ENCODE assay signal across 1 cellular context in genomic region chr6:11852061-11852619, GRCh38.
TF ChIP-seq lines count a peak whose summit lies in the region.

No MANE protein-coding gene starts in this region.

TF ChIP-seq in GM12878, 131 proteins besides CTCF, POLR2A, EP300 and RAD21 (continued from another document and continues in another):
- TF ChIP-seq SKIL (IDR thresholded peaks at IDR 0.05; ENCODE audit: low read depth, poor library complexity, severe bottlenecking), result no peak
- TF ChIP-seq SP1 (IDR thresholded peaks at IDR 0.05; ENCODE audit: low read depth, low read length), result no peak
- TF ChIP-seq SIX5 (IDR thresholded peaks at IDR 0.05; ENCODE audit: low read depth, low read length, severe bottlenecking), result no peak
- no peak for TF ChIP-seq NFYA (IDR thresholded peaks at IDR 0.05; ENCODE audit: borderline replicate concordance, low read depth, low read length)
- no peak for TF ChIP-seq STAT3 (IDR thresholded peaks at IDR 0.05; ENCODE audit: low read depth, low read length)
- TF ChIP-seq IRF4 (IDR thresholded peaks at IDR 0.05; ENCODE audit: low read depth, low read length), result 0 out of 2 replicates have a peak, but pooled peaks have one; percentile 43
- TF ChIP-seq, protein P1, sequence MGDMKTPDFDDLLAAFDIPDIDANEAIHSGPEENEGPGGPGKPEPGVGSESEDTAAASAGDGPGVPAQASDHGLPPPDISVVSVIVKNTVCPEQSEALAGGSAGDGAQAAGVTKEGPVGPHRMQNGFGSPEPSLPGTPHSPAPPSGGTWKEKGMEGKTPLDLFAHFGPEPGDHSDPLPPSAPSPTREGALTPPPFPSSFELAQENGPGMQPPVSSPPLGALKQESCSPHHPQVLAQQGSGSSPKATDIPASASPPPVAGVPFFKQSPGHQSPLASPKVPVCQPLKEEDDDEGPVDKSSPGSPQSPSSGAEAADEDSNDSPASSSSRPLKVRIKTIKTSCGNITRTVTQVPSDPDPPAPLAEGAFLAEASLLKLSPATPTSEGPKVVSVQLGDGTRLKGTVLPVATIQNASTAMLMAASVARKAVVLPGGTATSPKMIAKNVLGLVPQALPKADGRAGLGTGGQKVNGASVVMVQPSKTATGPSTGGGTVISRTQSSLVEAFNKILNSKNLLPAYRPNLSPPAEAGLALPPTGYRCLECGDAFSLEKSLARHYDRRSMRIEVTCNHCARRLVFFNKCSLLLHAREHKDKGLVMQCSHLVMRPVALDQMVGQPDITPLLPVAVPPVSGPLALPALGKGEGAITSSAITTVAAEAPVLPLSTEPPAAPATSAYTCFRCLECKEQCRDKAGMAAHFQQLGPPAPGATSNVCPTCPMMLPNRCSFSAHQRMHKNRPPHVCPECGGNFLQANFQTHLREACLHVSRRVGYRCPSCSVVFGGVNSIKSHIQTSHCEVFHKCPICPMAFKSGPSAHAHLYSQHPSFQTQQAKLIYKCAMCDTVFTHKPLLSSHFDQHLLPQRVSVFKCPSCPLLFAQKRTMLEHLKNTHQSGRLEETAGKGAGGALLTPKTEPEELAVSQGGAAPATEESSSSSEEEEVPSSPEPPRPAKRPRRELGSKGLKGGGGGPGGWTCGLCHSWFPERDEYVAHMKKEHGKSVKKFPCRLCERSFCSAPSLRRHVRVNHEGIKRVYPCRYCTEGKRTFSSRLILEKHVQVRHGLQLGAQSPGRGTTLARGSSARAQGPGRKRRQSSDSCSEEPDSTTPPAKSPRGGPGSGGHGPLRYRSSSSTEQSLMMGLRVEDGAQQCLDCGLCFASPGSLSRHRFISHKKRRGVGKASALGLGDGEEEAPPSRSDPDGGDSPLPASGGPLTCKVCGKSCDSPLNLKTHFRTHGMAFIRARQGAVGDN (IDR thresholded peaks at IDR 0.05), result no peak
- peak; percentile 85; the same call in 1 of the 2 replicates for TF ChIP-seq ZBED1 (IDR thresholded peaks at IDR 0.05; ENCODE audit: borderline replicate concordance)
- no peak for TF ChIP-seq PBX3 (IDR thresholded peaks at IDR 0.05; ENCODE audit: insufficient replicate concordance, low read depth, low read length)
- no peak for TF ChIP-seq ZNF274 (IDR thresholded peaks at IDR 0.05; ENCODE audit: insufficient read depth, insufficient read length)
- TF ChIP-seq, protein P2, sequence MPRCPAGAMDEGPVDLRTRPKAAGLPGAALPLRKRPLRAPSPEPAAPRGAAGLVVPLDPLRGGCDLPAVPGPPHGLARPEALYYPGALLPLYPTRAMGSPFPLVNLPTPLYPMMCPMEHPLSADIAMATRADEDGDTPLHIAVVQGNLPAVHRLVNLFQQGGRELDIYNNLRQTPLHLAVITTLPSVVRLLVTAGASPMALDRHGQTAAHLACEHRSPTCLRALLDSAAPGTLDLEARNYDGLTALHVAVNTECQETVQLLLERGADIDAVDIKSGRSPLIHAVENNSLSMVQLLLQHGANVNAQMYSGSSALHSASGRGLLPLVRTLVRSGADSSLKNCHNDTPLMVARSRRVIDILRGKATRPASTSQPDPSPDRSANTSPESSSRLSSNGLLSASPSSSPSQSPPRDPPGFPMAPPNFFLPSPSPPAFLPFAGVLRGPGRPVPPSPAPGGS (IDR thresholded peaks at IDR 0.05; ENCODE audit: borderline replicate concordance, insufficient read depth, low read depth, low read length, poor library complexity, severe bottlenecking), result peak; percentile 87
- no peak for TF ChIP-seq ZNF622 (IDR thresholded peaks at IDR 0.05)
- TF ChIP-seq EGR1 (IDR thresholded peaks at IDR 0.05; ENCODE audit: borderline replicate concordance in 1 of 2, low read depth in 2 of 2, low read length in 2 of 2), result peak in 1 of 2 experiments; percentile 95; a peak in 2 of 3 replicates
- TF ChIP-seq NR2F1 (conservative IDR thresholded peaks at IDR 0.05), result no peak
- no peak for TF ChIP-seq ZNF207 (IDR thresholded peaks at IDR 0.05; ENCODE audit: borderline replicate concordance)
- no peak for TF ChIP-seq REST (IDR thresholded peaks at IDR 0.05; ENCODE audit: low read depth, low read length)
- 0 out of 2 replicates have a peak, but pooled peaks have one; percentile 10 for TF ChIP-seq TCF7 (IDR thresholded peaks at IDR 0.05; ENCODE audit: borderline replicate concordance)
- peak; percentile 90 for TF ChIP-seq ATF2 (IDR thresholded peaks at IDR 0.05; ENCODE audit: low read length)
- no peak for TF ChIP-seq BMI1 (IDR thresholded peaks at IDR 0.05; ENCODE audit: borderline replicate concordance)
- TF ChIP-seq TCF3 (IDR thresholded peaks at IDR 0.05; ENCODE audit: borderline replicate concordance, insufficient read depth, low read depth, low read length), result 0 out of 2 replicates have a peak, but pooled peaks have one; percentile 20
- no peak for TF ChIP-seq FOXK2 (IDR thresholded peaks at IDR 0.05)
- TF ChIP-seq, protein P3, sequence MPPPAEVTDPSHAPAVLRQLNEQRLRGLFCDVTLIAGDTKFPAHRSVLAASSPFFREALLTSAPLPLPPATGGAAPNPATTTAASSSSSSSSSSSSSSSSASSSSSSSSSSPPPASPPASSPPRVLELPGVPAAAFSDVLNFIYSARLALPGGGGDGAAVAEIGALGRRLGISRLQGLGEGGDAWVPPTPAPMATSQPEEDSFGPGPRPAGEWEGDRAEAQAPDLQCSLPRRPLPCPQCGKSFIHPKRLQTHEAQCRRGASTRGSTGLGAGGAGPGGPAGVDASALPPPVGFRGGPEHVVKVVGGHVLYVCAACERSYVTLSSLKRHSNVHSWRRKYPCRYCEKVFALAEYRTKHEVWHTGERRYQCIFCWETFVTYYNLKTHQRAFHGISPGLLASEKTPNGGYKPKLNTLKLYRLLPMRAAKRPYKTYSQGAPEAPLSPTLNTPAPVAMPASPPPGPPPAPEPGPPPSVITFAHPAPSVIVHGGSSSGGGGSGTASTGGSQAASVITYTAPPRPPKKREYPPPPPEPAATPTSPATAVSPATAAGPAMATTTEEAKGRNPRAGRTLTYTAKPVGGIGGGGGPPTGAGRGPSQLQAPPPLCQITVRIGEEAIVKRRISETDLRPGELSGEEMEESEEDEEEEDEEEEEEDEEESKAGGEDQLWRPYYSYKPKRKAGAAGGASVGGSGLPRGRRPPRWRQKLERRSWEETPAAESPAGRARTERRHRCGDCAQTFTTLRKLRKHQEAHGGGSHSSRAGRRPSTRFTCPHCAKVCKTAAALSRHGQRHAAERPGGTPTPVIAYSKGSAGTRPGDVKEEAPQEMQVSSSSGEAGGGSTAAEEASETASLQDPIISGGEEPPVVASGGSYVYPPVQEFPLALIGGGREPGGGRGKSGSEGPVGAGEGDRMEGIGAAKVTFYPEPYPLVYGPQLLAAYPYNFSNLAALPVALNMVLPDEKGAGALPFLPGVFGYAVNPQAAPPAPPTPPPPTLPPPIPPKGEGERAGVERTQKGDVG (CRISPR knock-in tag; IDR thresholded peaks at IDR 0.05), result no peak
- TF ChIP-seq CEBPB (IDR thresholded peaks at IDR 0.05; ENCODE audit: borderline replicate concordance in 1 of 2, low read depth in 2 of 2, low read length in 2 of 2), result peak in 1 of 2 experiments; percentile 94; a peak in 1 of 4 replicates
- no peak for TF ChIP-seq STAT1 (conservative IDR thresholded peaks at IDR 0.05)
- TF ChIP-seq SMAD5 (IDR thresholded peaks at IDR 0.05; ENCODE audit: low read depth), result no peak; the same call in 1 of the 2 replicates
- TF ChIP-seq, protein P4, sequence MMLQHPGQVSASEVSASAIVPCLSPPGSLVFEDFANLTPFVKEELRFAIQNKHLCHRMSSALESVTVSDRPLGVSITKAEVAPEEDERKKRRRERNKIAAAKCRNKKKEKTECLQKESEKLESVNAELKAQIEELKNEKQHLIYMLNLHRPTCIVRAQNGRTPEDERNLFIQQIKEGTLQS (IDR thresholded peaks at IDR 0.05; ENCODE audit: borderline replicate concordance, extremely low read depth, low read depth, low read length), result no peak
- no peak for TF ChIP-seq ZNF24 (IDR thresholded peaks at IDR 0.05)
- no peak for TF ChIP-seq SREBF1 (IDR thresholded peaks at IDR 0.05; ENCODE audit: low read length)
- TF ChIP-seq MEF2A (IDR thresholded peaks at IDR 0.05; ENCODE audit: insufficient read depth, low read depth, low read length), result peak; percentile 80
- no peak for TF ChIP-seq IRF5 (IDR thresholded peaks at IDR 0.05; ENCODE audit: borderline replicate concordance)
- TF ChIP-seq PAX5 (IDR thresholded peaks at IDR 0.05; ENCODE audit: borderline replicate concordance, low read depth, low read length), result no peak
- TF ChIP-seq, protein P5, sequence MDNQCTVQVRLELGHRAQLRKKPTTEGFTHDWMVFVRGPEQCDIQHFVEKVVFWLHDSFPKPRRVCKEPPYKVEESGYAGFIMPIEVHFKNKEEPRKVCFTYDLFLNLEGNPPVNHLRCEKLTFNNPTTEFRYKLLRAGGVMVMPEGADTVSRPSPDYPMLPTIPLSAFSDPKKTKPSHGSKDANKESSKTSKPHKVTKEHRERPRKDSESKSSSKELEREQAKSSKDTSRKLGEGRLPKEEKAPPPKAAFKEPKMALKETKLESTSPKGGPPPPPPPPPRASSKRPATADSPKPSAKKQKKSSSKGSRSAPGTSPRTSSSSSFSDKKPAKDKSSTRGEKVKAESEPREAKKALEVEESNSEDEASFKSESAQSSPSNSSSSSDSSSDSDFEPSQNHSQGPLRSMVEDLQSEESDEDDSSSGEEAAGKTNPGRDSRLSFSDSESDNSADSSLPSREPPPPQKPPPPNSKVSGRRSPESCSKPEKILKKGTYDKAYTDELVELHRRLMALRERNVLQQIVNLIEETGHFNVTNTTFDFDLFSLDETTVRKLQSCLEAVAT (IDR thresholded peaks at IDR 0.05), result no peak
- TF ChIP-seq YY1 (IDR thresholded peaks at IDR 0.05; ENCODE audit: low read depth, low read length), result peak; percentile 69; the same call in 1 of the 2 replicates
- peak; percentile 96 for TF ChIP-seq EED (IDR thresholded peaks at IDR 0.05; ENCODE audit: low read depth)
- no peak for TF ChIP-seq MTA2 (IDR thresholded peaks at IDR 0.05; ENCODE audit: low read depth)
- no peak for TF ChIP-seq KDM1A (IDR thresholded peaks at IDR 0.05; ENCODE audit: borderline replicate concordance)
- no peak for TF ChIP-seq MYC (IDR thresholded peaks at IDR 0.05; ENCODE audit: insufficient read depth, insufficient read length, insufficient replicate concordance, low read length, severe bottlenecking)
- TF ChIP-seq TAF1 (IDR thresholded peaks at IDR 0.05; ENCODE audit: borderline replicate concordance, low read depth, low read length), result peak; percentile 54; the same call in 1 of the 2 replicates
- TF ChIP-seq ZNF217 (IDR thresholded peaks at IDR 0.05), result no peak
